Comparison of ENCODE assay signal across 10 cellular contexts in genomic region chr10:124701881-124702656, GRCh38. TPM values are rescaled to one million over a fixed set of nuclear protein-coding genes. Genes with fewer than 3 reads are reported as not detected.
DNase-seq lines count a peak whose midpoint lies in the region; ATAC-seq and TF ChIP-seq lines count a peak whose summit lies in the region.
"Had no signal": no experiment of that assay in that cellular context is flagged by ENCODE, and none has a peak within 500 bp of the region (broad histone marks: within the 10 kb centered on the region; RNA-seq: fewer than 3 reads in every experiment).

No MANE protein-coding gene starts in this region.

- peak in 1 of 4 donors; percentile 40 for TF ChIP-seq EP300 in upper lobe of left lung (IDR thresholded peaks at IDR 0.05)

- peaks cover 77% of the 10 kb centered on the region for H3K36me3 Mint-ChIP-seq in dendritic cell treated with granulocyte-macrophage colony-stimulating factor and Interleukin-4, amounts not matched to agents 40 ng/mL and 50 ng/mL, for 4 days (ENCODE audit: low read depth)
- H3K36me3 Mint-ChIP-seq in nephron (ENCODE audit: low read depth): peaks cover 37% of the 10 kb centered on the region

- no peaks in the 10 kb centered on the region for H3K9me3 ChIP-seq in upper lobe of left lung

- 42 to 46% methylated on average over 12 to 13 of the region's 13 CpGs for WGBS in upper lobe of left lung, 2 donors

- H3K4me1 Mint-ChIP-seq in dendritic cell treated with granulocyte-macrophage colony-stimulating factor and Interleukin-4, amounts not matched to agents 40 ng/mL and 50 ng/mL, for 4 days (ENCODE audit: low read depth): peaks cover 99% of the 10 kb centered on the region
- peaks cover 91% of the 10 kb centered on the region for H3K4me1 Mint-ChIP-seq in nephron

- H3K4me3 Mint-ChIP-seq in dendritic cell treated with granulocyte-macrophage colony-stimulating factor and Interleukin-4, amounts not matched to agents 40 ng/mL and 50 ng/mL, for 4 days: peak overlapping the region; percentile 18
- peak overlapping the region in 2 of 3 experiments; percentile 16 to 25 for H3K4me3 Mint-ChIP-seq in nephron

- no peaks in the 10 kb centered on the region for H3K9me3 Mint-ChIP-seq in dendritic cell treated with granulocyte-macrophage colony-stimulating factor and Interleukin-4, amounts not matched to agents 40 ng/mL and 50 ng/mL, for 4 days
- H3K9me3 Mint-ChIP-seq in nephron: no peaks in the 10 kb centered on the region

- peak overlapping the region; percentile 86 to 88 (median 86) for H3K27ac ChIP-seq in upper lobe of left lung

- H3K4me3 ChIP-seq in upper lobe of left lung: no peak overlapping the region

- ATAC-seq in upper lobe of left lung (ENCODE audit: low FRiP score in 2 of 2) (peak in 1 of 2 donors; percentile 22), HG03175 (IDR thresholded peaks at IDR 0.05; ENCODE audit: unreplicated experiment) (no peak)

- intact Hi-C loops in dendritic cell treated with granulocyte-macrophage colony-stimulating factor and Interleukin-4, amounts not matched to agents 40 ng/mL and 50 ng/mL, for 4 days (cut with micrococcal nuclease): loop anchor here (2.0 to 5.0 kb wide), 2 partner anchors 15 to 40 kb away; partner anchors contain the start of gene FAM53B

- no peaks in the 10 kb centered on the region for H3K27me3 Mint-ChIP-seq in dendritic cell treated with granulocyte-macrophage colony-stimulating factor and Interleukin-4, amounts not matched to agents 40 ng/mL and 50 ng/mL, for 4 days
- H3K27me3 Mint-ChIP-seq in nephron (ENCODE audit: low read depth): no peaks in the 10 kb centered on the region
- H3K27me3 Mint-ChIP-seq: progenitor cell of endocrine pancreas had no signal

- peaks cover 79 to 98% (median 89%) of the 10 kb centered on the region in 4 donors for H3K4me1 ChIP-seq in upper lobe of left lung

- H3K36me3 ChIP-seq in upper lobe of left lung: peaks cover 0 to 18% (median 7%) of the 10 kb centered on the region in 4 donors

- peak overlapping the region; percentile 97 for H3K27ac Mint-ChIP-seq in dendritic cell treated with granulocyte-macrophage colony-stimulating factor and Interleukin-4, amounts not matched to agents 40 ng/mL and 50 ng/mL, for 4 days
- peak overlapping the region; percentile 96 to 98 (median 98) for H3K27ac Mint-ChIP-seq in nephron
- H3K27ac Mint-ChIP-seq: progenitor cell of endocrine pancreas had no signal

- no peak for TF ChIP-seq POLR2A in upper lobe of left lung (IDR thresholded peaks at IDR 0.05)

- no peaks in the 10 kb centered on the region for H3K27me3 ChIP-seq in upper lobe of left lung

- TF ChIP-seq CTCF in nephron (IDR thresholded peaks at IDR 0.05; ENCODE audit: unreplicated experiment in 3 of 3) (no peak), upper lobe of left lung (IDR thresholded peaks at IDR 0.05) (no peak)

- peak; percentile 35 to 36 for DNase-seq in activated CD4-positive, alpha-beta T cell treated with anti-CD3 and anti-CD28 coated beads for 24 hours (ENCODE audit: low read depth in 2 of 2)
- no peak for DNase-seq in activated CD4-positive, alpha-beta T cell treated with anti-CD3 and anti-CD28 coated beads for 1 hour
- DNase-seq in upper lobe of left lung (no peak), NCI-H510A treated with DMSO at 0.1 percent for 48 hours (lab: John Stamatoyannopoulos, UW) (no peak), SIG-M5 (lab: John Stamatoyannopoulos, UW) (no peak)
- DNase-seq: NCI-H1436 had no signal

RNA-seq across cellular contexts. Expression of gene FAM53B, which starts 42.1 kb away (rescaled TPM):
- 10 to 100 TPM; 35.8 to 62.5 (median 47.8) TPM for total RNA-seq in upper lobe of left lung

Comparison
In these comparisons a context has a peak if more than half of its experiments do, and no peak if none do; other contexts are left out.
1. DNase-seq: peak in activated CD4-positive, alpha-beta T cell treated with anti-CD3 and anti-CD28 coated beads for 24 hours (2 of 2); none in activated CD4-positive, alpha-beta T cell treated with anti-CD3 and anti-CD28 coated beads for 1 hour (single experiment), upper lobe of left lung (0 of 2), NCI-H510A treated with DMSO at 0.1 percent for 48 hours (single experiment) and SIG-M5 (single experiment).